Comparison of ENCODE assay signal across 21 cellular contexts in the genomic region with DNA sequence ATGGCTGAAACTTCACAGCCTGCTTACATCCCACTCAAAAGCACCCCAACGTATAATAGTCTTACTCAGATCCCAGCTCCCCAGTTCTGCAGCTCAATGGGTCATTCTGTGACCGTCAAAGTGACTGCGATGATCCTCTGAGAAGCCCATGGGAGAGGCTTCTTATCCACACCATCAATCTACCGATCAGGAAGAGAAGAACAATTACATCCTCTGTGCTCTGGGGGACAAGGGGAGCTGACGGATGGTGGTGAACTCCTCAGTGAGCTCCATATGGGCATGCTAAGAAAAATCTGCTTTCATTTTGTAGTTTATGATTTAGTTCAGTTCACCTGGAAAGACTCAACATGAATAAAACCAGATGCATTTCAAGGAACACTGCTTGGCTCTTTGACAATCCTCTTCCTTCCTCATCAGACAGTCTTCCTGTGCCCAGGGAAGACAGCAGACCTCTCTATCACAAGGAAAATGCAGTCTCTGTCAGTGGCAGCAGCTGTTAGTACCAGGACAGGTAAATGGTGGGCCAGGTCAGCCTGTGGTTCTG.
DNase-seq lines count a peak whose midpoint lies in the region; ATAC-seq, FAIRE-seq and TF ChIP-seq lines count a peak whose summit lies in the region.
"Had no signal": no experiment of that assay in that cellular context is flagged by ENCODE, and none has a peak within 500 bp of the region (broad histone marks: within the 10 kb centered on the region; RNA-seq: fewer than 3 reads in every experiment).

No MANE protein-coding gene starts in this region.

- peak overlapping the region in 1 of 2 donors; percentile 39 for H3K27ac ChIP-seq in small intestine (ENCODE audit: low read depth in 1 of 2, low read length in 1 of 2)
- H3K27ac ChIP-seq: cardiac muscle cell, left lung, upper lobe of right lung had no signal

- H3K27me3 Mint-ChIP-seq in CD14-positive monocyte (ENCODE audit: low read depth in 3 of 3), result peaks cover 0 to 6% (median 0%) of the 10 kb centered on the region in 3 donors
- H3K27me3 Mint-ChIP-seq in activated T-helper 17 cell treated with anti-CD3 and anti-CD28 coated beads, Interleukin-2, amount 50 U/mL, for 72 hours, result no peaks in the 10 kb centered on the region
- no peaks in the 10 kb centered on the region for H3K27me3 Mint-ChIP-seq in naive thymus-derived CD8-positive, alpha-beta T cell
- H3K27me3 Mint-ChIP-seq: activated CD4-positive, alpha-beta T cell treated with anti-CD3 and anti-CD28 coated beads for 36 hours; effector memory CD8-positive, alpha-beta T cell had no signal

- H3K9me3 ChIP-seq in small intestine (ENCODE audit: control insufficient read depth, low read depth), result no peaks in the 10 kb centered on the region
- H3K9me3 ChIP-seq: left lung, upper lobe of right lung had no signal

- no peak for TF ChIP-seq CTCF in CD14-positive monocyte (IDR thresholded peaks at IDR 0.05)
- TF ChIP-seq CTCF in GM12865 (IDR thresholded peaks at IDR 0.05; ENCODE audit: insufficient read depth, low read depth, low read length, missing control alignments), result no peak

- peaks cover 0 to 4% of the 10 kb centered on the region in 2 donors for H3K36me3 Mint-ChIP-seq in CD14-positive monocyte
- peaks cover 100% of the 10 kb centered on the region for H3K36me3 Mint-ChIP-seq in activated T-helper 17 cell treated with anti-CD3 and anti-CD28 coated beads, Interleukin-2, amount 50 U/mL, for 72 hours (ENCODE audit: low read depth)
- peaks cover 0 to 35% (median 8%) of the 10 kb centered on the region in 3 donors for H3K36me3 Mint-ChIP-seq in naive thymus-derived CD8-positive, alpha-beta T cell

- WGBS in small intestine, 3 donors, result 85 to 90% (median 90%) methylated on average over 5 of the region's 5 CpGs

- H3K4me3 ChIP-seq in GM12865 (ENCODE audit: low read depth, low read length), result peak overlapping the region; percentile 46
- no peak overlapping the region for H3K4me3 ChIP-seq in small intestine (ENCODE audit: low read depth in 1 of 2, low read length in 2 of 2)
- H3K4me3 ChIP-seq: cardiac muscle cell, left lung, upper lobe of right lung had no signal

- DNase-seq in CD14-positive monocyte (ENCODE audit: low spot score), result no peak
- no peak for DNase-seq in GM12865 (ENCODE audit: low read depth)
- DNase-seq in naive thymus-derived CD8-positive, alpha-beta T cell, result no peak
- DNase-seq in occipital lobe (lab: John Stamatoyannopoulos, UW), result no peak
- DNase-seq in small intestine, result no peak
- no peak for DNase-seq in NCI-H1092 (lab: John Stamatoyannopoulos, UW)
- no peak for DNase-seq in activated gamma-delta T cell (lab: John Stamatoyannopoulos, UW)
- DNase-seq: activated CD4-positive, alpha-beta T cell treated with anti-CD3 and anti-CD28 coated beads for 36 hours; activated effector memory CD4-positive, alpha-beta T cell treated with Interleukin-2 at 50 U/mL for 16 hours; DMS153; effector memory CD8-positive, alpha-beta T cell; left lung; NCI-H1930; NCI-H748 treated with DMSO at 0.1 percent for 48 hours; stimulated activated CD4-positive, alpha-beta T cell treated with anti-CD3 and anti-CD28 coated beads, Interleukin-1b, Interleukin-23, amount 100 ng/mL, for 48 hours; T-helper 9 cell; upper lobe of right lung had no signal

- no peaks in the 10 kb centered on the region for H3K4me1 ChIP-seq in small intestine (ENCODE audit: control insufficient read depth in 2 of 2, insufficient read depth in 1 of 2, low read depth in 1 of 2, low read length in 1 of 2)

- ATAC-seq in activated T-helper 17 cell treated with anti-CD3 and anti-CD28 coated beads, Interleukin-2, amount 50 U/mL, for 72 hours (replicated peaks), result no peak
- no peak for ATAC-seq in naive thymus-derived CD8-positive, alpha-beta T cell
- ATAC-seq: activated CD4-positive, alpha-beta T cell treated with anti-CD3 and anti-CD28 coated beads for 36 hours; effector memory CD8-positive, alpha-beta T cell; left lung had no signal

- peak overlapping the region; percentile 71 to 90 for H3K4me3 Mint-ChIP-seq in CD14-positive monocyte
- H3K4me3 Mint-ChIP-seq in activated T-helper 17 cell treated with anti-CD3 and anti-CD28 coated beads, Interleukin-2, amount 50 U/mL, for 72 hours, result peak overlapping the region; percentile 10
- peak overlapping the region in 2 of 10 donors; percentile 7 to 40 for H3K4me3 Mint-ChIP-seq in naive thymus-derived CD8-positive, alpha-beta T cell
- H3K4me3 Mint-ChIP-seq: activated CD4-positive, alpha-beta T cell treated with anti-CD3 and anti-CD28 coated beads for 36 hours; effector memory CD8-positive, alpha-beta T cell had no signal

- no peaks in the 10 kb centered on the region for H3K27me3 ChIP-seq in small intestine (ENCODE audit: control insufficient read depth in 2 of 2, insufficient read depth in 2 of 2, low read length in 2 of 2)
- H3K27me3 ChIP-seq: cardiac muscle cell, left lung, upper lobe of right lung had no signal

- H3K9me3 Mint-ChIP-seq in CD14-positive monocyte, result no peaks in the 10 kb centered on the region
- H3K9me3 Mint-ChIP-seq in activated T-helper 17 cell treated with anti-CD3 and anti-CD28 coated beads, Interleukin-2, amount 50 U/mL, for 72 hours, result no peaks in the 10 kb centered on the region
- H3K9me3 Mint-ChIP-seq in naive thymus-derived CD8-positive, alpha-beta T cell, result no peaks in the 10 kb centered on the region
- H3K9me3 Mint-ChIP-seq: effector memory CD8-positive, alpha-beta T cell had no signal

- H3K4me1 Mint-ChIP-seq in CD14-positive monocyte, result peaks cover 56% of the 10 kb centered on the region
- H3K4me1 Mint-ChIP-seq in activated T-helper 17 cell treated with anti-CD3 and anti-CD28 coated beads, Interleukin-2, amount 50 U/mL, for 72 hours, result peaks cover 64% of the 10 kb centered on the region
- peaks cover 43 to 75% (median 61%) of the 10 kb centered on the region in 4 donors for H3K4me1 Mint-ChIP-seq in naive thymus-derived CD8-positive, alpha-beta T cell

- H3K27ac Mint-ChIP-seq in CD14-positive monocyte, result peak overlapping the region; percentile 15 to 68 (median 46)
- H3K27ac Mint-ChIP-seq in activated T-helper 17 cell treated with anti-CD3 and anti-CD28 coated beads, Interleukin-2, amount 50 U/mL, for 72 hours, result peak overlapping the region; percentile 58
- peak overlapping the region in 7 of 10 donors; percentile 10 to 88 (median 50) for H3K27ac Mint-ChIP-seq in naive thymus-derived CD8-positive, alpha-beta T cell
- H3K27ac Mint-ChIP-seq: activated CD4-positive, alpha-beta T cell treated with anti-CD3 and anti-CD28 coated beads for 36 hours had no signal

- H3K36me3 ChIP-seq in small intestine (ENCODE audit: control insufficient read depth in 2 of 2, insufficient read depth in 2 of 2, low read length in 2 of 2), result no peaks in the 10 kb centered on the region
- H3K36me3 ChIP-seq: cardiac muscle cell, left lung, upper lobe of right lung had no signal

- FAIRE-seq in small intestine (lab: Jason Lieb, UNC), result no peak
- FAIRE-seq: H1, HTR-8/SVneo had no signal

- intact Hi-C loops in CD14-positive monocyte (cut with micrococcal nuclease), result no loop called here

- POLR2A ChIA-PET in naive thymus-derived CD8-positive, alpha-beta T cell (lab: Charles Lee), result interaction anchor here (0.6 kb wide), 1 partner anchor 77 kb away, joined by 3 read pairs; no protein-coding TSS in a partner anchor
